In the genomic region with DNA sequence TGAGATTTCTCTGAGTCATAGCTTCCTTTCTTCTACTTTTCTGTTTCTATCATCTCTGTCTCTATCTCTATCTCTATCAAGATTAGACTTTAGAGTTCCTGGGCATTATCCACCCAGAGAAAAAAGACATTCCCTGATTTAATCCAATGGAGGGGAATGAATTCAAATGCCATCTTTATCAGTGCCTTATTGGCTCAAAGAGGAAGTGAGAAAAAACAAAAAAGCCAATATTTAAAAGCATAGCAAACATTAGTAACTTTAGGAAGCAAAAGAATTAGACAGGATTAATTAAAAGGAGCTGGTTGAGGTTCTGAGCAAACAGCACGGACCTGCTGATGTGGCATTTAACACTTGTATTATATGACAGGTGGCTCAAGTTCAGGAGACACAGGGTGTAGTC, we compare ENCODE assay signal across 22 cellular contexts.
DNase-seq lines count a peak whose midpoint lies in the region; ATAC-seq and TF ChIP-seq lines count a peak whose summit lies in the region.
"Had no signal": no experiment of that assay in that cellular context is flagged by ENCODE, and none has a peak within 500 bp of the region (broad histone marks: within the 10 kb centered on the region; RNA-seq: fewer than 3 reads in every experiment).

No MANE protein-coding gene starts in this region.

- no peak overlapping the region for H4K5ac ChIP-seq in mesendoderm (ENCODE audit: low read length)

- no peaks in the 10 kb centered on the region for H3K4me1 ChIP-seq in GM23338 (ENCODE audit: insufficient read depth)
- H3K4me1 ChIP-seq in mesendoderm (ENCODE audit: control insufficient read depth, low read depth, low read length), result no peaks in the 10 kb centered on the region
- H3K4me1 ChIP-seq: BE2C, BLaER1 had no signal

- H3K79me1 ChIP-seq in mesendoderm (ENCODE audit: low read length), result no peaks in the 10 kb centered on the region

- DNase-seq in GM23338 (ENCODE audit: low spot score) (no peak), mesendoderm (peak; percentile 35), brain microvascular endothelial cell (no peak), SIG-M5 treated with dmso at 0.1 percent for 504 hours (lab: John Stamatoyannopoulos, UW; ENCODE audit: unreplicated experiment) (no peak)
- no peak for DNase-seq in activated T-cell treated with anti-CD3 and anti-CD28 coated beads, Interleukin-2, amount 50 U/mL, for 24 hours
- DNase-seq: 8988T; ACHN; BE2C; C1 segment of cervical spinal cord; CD4-positive, alpha-beta memory T cell; CD4-positive, CD25-positive, alpha-beta regulatory T cell; CD8-positive, alpha-beta memory T cell; COR-L47; DMS 273 treated with DMSO at 0.1 percent for 48 hours; DMS153; DMS53; DMS79; DND-41; EL; GDM1 had no signal

- H4K20me1 ChIP-seq in GM23338 (replicated peaks; ENCODE audit: insufficient read depth), result no peaks in the 10 kb centered on the region
- H4K20me1 ChIP-seq: BLaER1 had no signal

- H3K36me3 ChIP-seq in GM23338 (ENCODE audit: insufficient read depth), result no peaks in the 10 kb centered on the region
- no peaks in the 10 kb centered on the region for H3K36me3 ChIP-seq in mesendoderm (ENCODE audit: control insufficient read depth, insufficient read depth, low read length)
- H3K36me3 ChIP-seq in brain microvascular endothelial cell (replicated peaks), result no peaks in the 10 kb centered on the region
- H3K36me3 ChIP-seq: BE2C, BLaER1 had no signal

- no peaks in the 10 kb centered on the region for H3K9me3 Mint-ChIP-seq in GM23338
- H3K9me3 Mint-ChIP-seq in activated T-cell treated with anti-CD3 and anti-CD28 coated beads, Interleukin-2, amount 50 U/mL, for 24 hours, result peaks cover 2% of the 10 kb centered on the region

- no peak overlapping the region for H2BK120ac ChIP-seq in mesendoderm (ENCODE audit: low read depth, low read length)

- H3K23ac ChIP-seq in mesendoderm (ENCODE audit: low read length), result no peak overlapping the region

- H3K4me3 ChIP-seq in GM23338 (no peak overlapping the region), mesendoderm (ENCODE audit: low read length) (no peak overlapping the region), brain microvascular endothelial cell (ENCODE audit: low read depth, low read length) (no peak overlapping the region)
- H3K4me3 ChIP-seq: BLaER1 had no signal

- H3K9me2 ChIP-seq in GM23338 (ENCODE audit: insufficient read depth), result peaks cover 5% of the 10 kb centered on the region; the same call in 1 of the 2 replicates

- H3K4ac ChIP-seq in mesendoderm (ENCODE audit: low read depth, low read length), result no peak overlapping the region

- peak overlapping the region; percentile 21; the same call in 1 of the 2 replicates for H2AFZ ChIP-seq in GM23338

- in situ Hi-C loops in brain microvascular endothelial cell (cut with HindIII; ENCODE audit: low pct_ligation_motif_present, low sequenced_read_pairs), result no loop called here

- H2AK5ac ChIP-seq in mesendoderm (ENCODE audit: low read length), result no peak overlapping the region

- TF ChIP-seq CTCF in GM23338 (conservative IDR thresholded peaks at IDR 0.05; ENCODE audit: low read depth in 2 of 2), result no peak
- TF ChIP-seq CTCF in brain microvascular endothelial cell (IDR thresholded peaks at IDR 0.05; ENCODE audit: low read depth, low read length, missing control alignments), result no peak

- no peaks in the 10 kb centered on the region for H3F3A ChIP-seq in GM23338 (replicated peaks; ENCODE audit: low read depth)

- H2BK5ac ChIP-seq in mesendoderm (ENCODE audit: low read length), result no peak overlapping the region

- no peak overlapping the region for H4K8ac ChIP-seq in mesendoderm (ENCODE audit: low read depth, low read length)

- ATAC-seq in GM23338, result no peak

- H3K4me2 ChIP-seq in GM23338, result no peak overlapping the region
- no peak overlapping the region for H3K4me2 ChIP-seq in mesendoderm (ENCODE audit: low read length)
- H3K4me2 ChIP-seq: BLaER1 had no signal

- H3K4me1 Mint-ChIP-seq in GM23338, result peaks cover 4% of the 10 kb centered on the region; the same call in 2 of the 3 replicates
- no peaks in the 10 kb centered on the region for H3K4me1 Mint-ChIP-seq in activated T-cell treated with anti-CD3 and anti-CD28 coated beads, Interleukin-2, amount 50 U/mL, for 24 hours (ENCODE audit: low read depth)
- H3K4me1 Mint-ChIP-seq: CD14-positive monocyte; CD4-positive, alpha-beta memory T cell; CD4-positive, CD25-positive, alpha-beta regulatory T cell; CD8-positive, alpha-beta memory T cell had no signal

- H2BK15ac ChIP-seq in mesendoderm (replicated peaks; ENCODE audit: low read depth), result no peak overlapping the region

- no peaks in the 10 kb centered on the region for H3K27me3 ChIP-seq in GM23338 (ENCODE audit: insufficient read depth)
- H3K27me3 ChIP-seq in mesendoderm (ENCODE audit: insufficient read depth, low read length, poor library complexity), result no peaks in the 10 kb centered on the region
- H3K27me3 ChIP-seq in brain microvascular endothelial cell (replicated peaks), result no peaks in the 10 kb centered on the region
- H3K27me3 ChIP-seq: BE2C, BLaER1 had no signal

- H3K4me3 Mint-ChIP-seq in GM23338, result no peak overlapping the region
- H3K4me3 Mint-ChIP-seq in activated T-cell treated with anti-CD3 and anti-CD28 coated beads, Interleukin-2, amount 50 U/mL, for 24 hours, result no peak overlapping the region
- H3K4me3 Mint-ChIP-seq: CD14-positive monocyte; CD4-positive, alpha-beta memory T cell; CD4-positive, CD25-positive, alpha-beta regulatory T cell; CD8-positive, alpha-beta memory T cell had no signal

- no peak overlapping the region for H3K27ac Mint-ChIP-seq in GM23338
- H3K27ac Mint-ChIP-seq in activated T-cell treated with anti-CD3 and anti-CD28 coated beads, Interleukin-2, amount 50 U/mL, for 24 hours, result no peak overlapping the region
- H3K27ac Mint-ChIP-seq: CD14-positive monocyte; CD4-positive, alpha-beta memory T cell; CD4-positive, CD25-positive, alpha-beta regulatory T cell; CD8-positive, alpha-beta memory T cell had no signal

- H3K36me3 Mint-ChIP-seq in GM23338 (ENCODE audit: low read depth), result no peaks in the 10 kb centered on the region
- H3K36me3 Mint-ChIP-seq in activated T-cell treated with anti-CD3 and anti-CD28 coated beads, Interleukin-2, amount 50 U/mL, for 24 hours (ENCODE audit: low read depth), result no peaks in the 10 kb centered on the region
- H3K36me3 Mint-ChIP-seq: CD14-positive monocyte; CD4-positive, alpha-beta memory T cell; CD4-positive, CD25-positive, alpha-beta regulatory T cell; CD8-positive, alpha-beta memory T cell had no signal

- no peak overlapping the region for H3K9ac ChIP-seq in mesendoderm (ENCODE audit: low read length)
- H3K9ac ChIP-seq: BLaER1 had no signal

- peaks cover 1% of the 10 kb centered on the region for H3K27me3 Mint-ChIP-seq in GM23338 (ENCODE audit: insufficient read depth, low read depth, poor library complexity)
- no peaks in the 10 kb centered on the region for H3K27me3 Mint-ChIP-seq in activated T-cell treated with anti-CD3 and anti-CD28 coated beads, Interleukin-2, amount 50 U/mL, for 24 hours
- H3K27me3 Mint-ChIP-seq: CD4-positive, alpha-beta memory T cell; CD4-positive, CD25-positive, alpha-beta regulatory T cell; CD8-positive, alpha-beta memory T cell had no signal

- WGBS in mesendoderm (ENCODE audit: extremely low coverage, insufficient coverage, low lambda C conversion rate), result no CpG with 5 or more reads among the region's 1 CpG

- H3K27ac ChIP-seq in GM23338 (ENCODE audit: low read depth), result no peak overlapping the region
- H3K27ac ChIP-seq in mesendoderm (ENCODE audit: low read depth, low read length), result no peak overlapping the region
- no peak overlapping the region for H3K27ac ChIP-seq in brain microvascular endothelial cell
- H3K27ac ChIP-seq: BLaER1 had no signal

- no peak overlapping the region for H3K18ac ChIP-seq in mesendoderm (ENCODE audit: low read length)

- H3K56ac ChIP-seq in mesendoderm (ENCODE audit: low read length), result no peak overlapping the region

- no peaks in the 10 kb centered on the region for H3K79me2 ChIP-seq in GM23338 (replicated peaks; ENCODE audit: insufficient read depth)
- no peaks in the 10 kb centered on the region for H3K79me2 ChIP-seq in mesendoderm (ENCODE audit: control insufficient read depth, insufficient read depth, low read length)

TF ChIP-seq in GM23338, 12 proteins besides CTCF, POLR2A, EP300 and RAD21 (continues in another document):
- TF ChIP-seq CREB1 (CRISPR knock-in tag; IDR thresholded peaks at IDR 0.05; ENCODE audit: low read depth), result no peak
